28 cellular contexts compared by ENCODE assay signal in the genomic region with DNA sequence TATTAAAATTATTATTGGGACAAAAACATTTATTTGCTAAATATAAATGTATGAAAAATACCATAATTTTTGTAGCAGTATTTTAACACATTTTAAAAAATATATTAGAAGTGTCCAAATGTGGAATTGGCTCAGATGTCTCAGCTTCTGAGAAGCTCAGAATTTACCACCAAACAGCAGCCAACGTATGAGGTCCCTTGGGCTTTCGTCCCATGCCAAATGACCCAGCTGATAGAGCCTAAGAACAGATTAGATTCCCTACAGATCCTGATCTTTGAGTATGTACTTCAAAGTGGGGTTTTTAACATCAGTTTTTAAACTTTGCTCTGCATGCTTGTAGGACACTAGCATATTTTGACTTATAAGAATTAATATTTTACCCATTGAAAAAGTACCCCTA.
A peak's percentile ranks its signal among the peaks of the same experiment; 100 is the strongest.
DNase-seq lines count a peak whose midpoint lies in the region; ATAC-seq, FAIRE-seq and TF ChIP-seq lines count a peak whose summit lies in the region.
"Had no signal": no experiment of that assay in that cellular context is flagged by ENCODE, and none has a peak within 500 bp of the region (broad histone marks: within the 10 kb centered on the region; RNA-seq: fewer than 3 reads in every experiment).

No MANE protein-coding gene starts in this region.

- no peak for TF ChIP-seq RAD21 in GM12878 (IDR thresholded peaks at IDR 0.05; ENCODE audit: insufficient read depth, low read depth, low read length)
- no peak for TF ChIP-seq RAD21 in HepG2 (CRISPR knock-in tag; IDR thresholded peaks at IDR 0.05)

- no peak overlapping the region for H2AFZ ChIP-seq in DND-41 (ENCODE audit: low read depth, low read length)
- no peak overlapping the region for H2AFZ ChIP-seq in GM12878 (ENCODE audit: control insufficient read depth, low read depth, low read length)
- H2AFZ ChIP-seq in HepG2 (ENCODE audit: low read length): no peak overlapping the region
- H2AFZ ChIP-seq: PC-9 had no signal

- no peak for TF ChIP-seq EP300 in GM12878 (IDR thresholded peaks at IDR 0.05; ENCODE audit: borderline replicate concordance in 1 of 2, control insufficient read depth in 1 of 2, low read depth in 2 of 2, low read length in 2 of 2)
- TF ChIP-seq EP300 in HepG2 (IDR thresholded peaks at IDR 0.05; ENCODE audit: low read depth in 2 of 2, low read length in 2 of 2): no peak
- TF ChIP-seq EP300 in HepG2 (CRISPR knock-in tag; IDR thresholded peaks at IDR 0.05; ENCODE audit: borderline replicate concordance): no peak

- CTCF ChIA-PET in GM12878 (lab: Yijun Ruan, JAX) (interaction anchor here (1.3 kb wide), 1 partner anchor 9 kb away, joined by 3 read pairs; no protein-coding TSS in a partner anchor), HepG2 (lab: Yijun Ruan, JAX; ENCODE audit: low intra/inter-chr PET ratio, low total read pairs) (no interaction called here)

- no peaks in the 10 kb centered on the region for H3K9me3 Mint-ChIP-seq in nephron
- H3K9me3 Mint-ChIP-seq: CD14-positive monocyte had no signal

- 35% methylated on average over 2 of the region's 2 CpGs for WGBS in GM12878 (ENCODE audit: insufficient coverage, insufficient replicate concordance, low lambda C conversion rate, missing lambda C conversion rate)
- WGBS in HepG2 (ENCODE audit: low lambda C conversion rate): 95% methylated on average over 2 of the region's 2 CpGs

- RAD21 ChIA-PET in GM12878 (lab: Charles Lee; ENCODE audit: unreplicated experiment): no interaction called here

- no peak overlapping the region for H3K4me3 ChIP-seq in DND-41 (ENCODE audit: low read depth in 1 of 2, low read length in 2 of 2)
- no peak overlapping the region for H3K4me3 ChIP-seq in GM12878
- no peak overlapping the region for H3K4me3 ChIP-seq in HepG2 (replicated peaks in 1 of 3; ENCODE audit: insufficient read depth in 1 of 3, low read depth in 2 of 3, low read length in 3 of 3)
- H3K4me3 ChIP-seq: PC-9 had no signal

- H3K4me2 ChIP-seq in DND-41 (ENCODE audit: insufficient read depth, low read length) (no peak overlapping the region), GM12878 (ENCODE audit: control insufficient read depth, insufficient read depth) (no peak overlapping the region), HepG2 (ENCODE audit: low read depth, low read length) (no peak overlapping the region)
- H3K4me2 ChIP-seq: PC-9 had no signal

- peak; percentile 47 for ATAC-seq in Right ventricle myocardium superior (ENCODE audit: poor library complexity)
- no peak for ATAC-seq in left cardiac atrium
- ATAC-seq in DND-41 (ENCODE audit: insufficient read depth, low read depth): no peak
- no peak for ATAC-seq in GM12878
- no peak for ATAC-seq in HepG2

- no peak for TF ChIP-seq CTCF in DND-41 (IDR thresholded peaks at IDR 0.05; ENCODE audit: borderline replicate concordance, extremely low read depth, low read length, poor library complexity, severe bottlenecking)
- no peak for TF ChIP-seq CTCF in GM12878 (IDR thresholded peaks at IDR 0.05 in 2 of 3, conservative IDR thresholded peaks at IDR 0.05 in 1 of 3; ENCODE audit: control insufficient read depth in 2 of 3, extremely low read depth in 1 of 3, insufficient read depth in 1 of 3, low read depth in 3 of 3, low read length in 3 of 3)
- no peak for TF ChIP-seq CTCF in nephron (IDR thresholded peaks at IDR 0.05; ENCODE audit: unreplicated experiment in 3 of 3)
- TF ChIP-seq CTCF in HepG2 (CRISPR knock-in tag; IDR thresholded peaks at IDR 0.05): no peak

- H3K27ac ChIP-seq in DND-41 (ENCODE audit: low read length) (peak overlapping the region; percentile 91), GM12878 (ENCODE audit: control insufficient read depth, insufficient read depth) (no peak overlapping the region), HepG2 (ENCODE audit: extremely low read length, insufficient read depth, low read length) (no peak overlapping the region)
- H3K27ac ChIP-seq: PC-9 had no signal

- H3K79me2 ChIP-seq in DND-41 (ENCODE audit: insufficient read depth, low read length) (peaks cover 32% of the 10 kb centered on the region), GM12878 (ENCODE audit: control insufficient read depth, insufficient read depth, low read length) (no peaks in the 10 kb centered on the region), HepG2 (ENCODE audit: insufficient read depth, low read length) (no peaks in the 10 kb centered on the region)

- H3K27me3 ChIP-seq in DND-41 (ENCODE audit: insufficient read depth, low read length, poor library complexity) (no peaks in the 10 kb centered on the region), GM12878 (replicated peaks in 1 of 2; ENCODE audit: control insufficient read depth in 2 of 2, insufficient read depth in 2 of 2, low read length in 1 of 2) (no peaks in the 10 kb centered on the region), HepG2 (ENCODE audit: control insufficient read depth in 1 of 2, insufficient read depth in 2 of 2, low read length in 2 of 2) (no peaks in the 10 kb centered on the region)
- H3K27me3 ChIP-seq: BE2C had no signal

- no peak for TF ChIP-seq POLR2A in GM12878 (IDR thresholded peaks at IDR 0.05; ENCODE audit: low read depth, low read length)
- TF ChIP-seq POLR2A in HepG2 (IDR thresholded peaks at IDR 0.05; ENCODE audit: insufficient read depth in 1 of 2, low read depth in 2 of 2, low read length in 2 of 2): no peak

- intact Hi-C loops in Right ventricle myocardium superior (cut with DNase I): no loop called here
- intact Hi-C loops in left cardiac atrium (cut with DNase I): loop anchor here (10.0 kb wide), 3 partner anchors 49 to 1079 kb away; no protein-coding TSS in a partner anchor
- intact Hi-C loops in GM12878 (cut with micrococcal nuclease; ENCODE audit: unreplicated experiment): no loop called here
- intact Hi-C loops in HepG2 (cut with micrococcal nuclease; ENCODE audit: unreplicated experiment): loop anchor here (10.0 kb wide), 3 partner anchors 139 to 719 kb away; a partner anchor contains a TSS

- BruUV-seq in GM12878 (replicated peaks; lab: Mats Ljungman, UMichigan) (no TSS peak), HepG2 (replicated peaks; lab: Mats Ljungman, UMichigan) (no TSS peak)

- DNase-seq in Right ventricle myocardium superior: peak; percentile 66
- no peak for DNase-seq in left cardiac atrium
- no peak for DNase-seq in DND-41
- no peak for DNase-seq in GM12878 (ENCODE audit: low read depth, low spot score)
- DNase-seq in HepG2 (ENCODE audit: low spot score): no peak
- DNase-seq in HK-2 (ENCODE audit: unreplicated experiment): no peak
- no peak for DNase-seq in activated CD8-positive, alpha-beta memory T cell treated with anti-CD3 and anti-CD28 coated beads, Interleukin-2, amount 50 U/mL, for 4 hours
- DNase-seq: 8988T; ACHN; BE2C; DMS153; IMR-90; KG1; MM.1S; NCI-H1048; NCI-H1417; NCI-H1694; NCI-H2029 treated with DMSO at 0.1 percent for 48 hours; NCI-H446 treated with DMSO at 0.1 percent for 48 hours; NCI-H526; NCI-H82; NK-92 treated with Interleukin-12 subunit alpha and Interleukin-12 subunit beta, amount 100 ng/mL, for 24 hours; SHP77 had no signal

- H3K9me3 ChIP-seq in DND-41 (ENCODE audit: insufficient read depth, low read length, severe bottlenecking) (no peaks in the 10 kb centered on the region), GM12878 (replicated peaks; ENCODE audit: control insufficient read depth, insufficient read depth, low read length) (no peaks in the 10 kb centered on the region), HepG2 (ENCODE audit: low read length) (no peaks in the 10 kb centered on the region)
- H3K9me3 ChIP-seq: BE2C had no signal

- H3K36me3 ChIP-seq in DND-41 (ENCODE audit: insufficient read depth, low read length) (peaks cover 28% of the 10 kb centered on the region), GM12878 (ENCODE audit: control insufficient read depth in 2 of 2, insufficient read depth in 2 of 2, low read length in 1 of 2) (no peaks in the 10 kb centered on the region), HepG2 (replicated peaks in 1 of 2; ENCODE audit: control insufficient read depth in 1 of 2, insufficient read depth in 2 of 2, low read length in 2 of 2) (no peaks in the 10 kb centered on the region)
- H3K36me3 ChIP-seq: BE2C had no signal

- H4K20me1 ChIP-seq in DND-41 (ENCODE audit: insufficient read depth, low read length) (no peaks in the 10 kb centered on the region), GM12878 (ENCODE audit: control insufficient read depth, insufficient read depth) (no peaks in the 10 kb centered on the region), HepG2 (ENCODE audit: insufficient read depth, low read length) (no peaks in the 10 kb centered on the region)

- H3K4me1 Mint-ChIP-seq in nephron: peaks cover 52% of the 10 kb centered on the region

- H3K27me3 Mint-ChIP-seq in nephron (ENCODE audit: low read depth): no peaks in the 10 kb centered on the region

- H3K4me1 ChIP-seq in DND-41 (ENCODE audit: insufficient read depth, low read length) (peaks cover 98% of the 10 kb centered on the region), GM12878 (ENCODE audit: control insufficient read depth, insufficient read depth, low read length) (peaks cover 4% of the 10 kb centered on the region), HepG2 (ENCODE audit: insufficient read depth, low read length) (peaks cover 51% of the 10 kb centered on the region)

- POLR2A ChIA-PET in GM12878 (lab: Charles Lee): interaction anchor here (0.6 kb wide), 1 partner anchor 811 kb away, joined by 3 read pairs; no protein-coding TSS in a partner anchor
- POLR2A ChIA-PET in HepG2 (lab: Yijun Ruan, JAX): no interaction called here

- in situ Hi-C loops in GM12878 (cut with MboI): loop anchor here (10.0 kb wide), 1 partner anchor 1119 kb away; a partner anchor contains a TSS
- in situ Hi-C loops in HepG2 (cut with HindIII; ENCODE audit: extremely low pct_ligation_motif_present, low pct_unique_long_range_greater_than_20kb): loop anchor here (25.0 kb wide), 2 partner anchors 282 to 732 kb away; a partner anchor contains a TSS

- H3K36me3 Mint-ChIP-seq in nephron (ENCODE audit: low read depth): no peaks in the 10 kb centered on the region
- H3K36me3 Mint-ChIP-seq: CD14-positive monocyte had no signal

- peak overlapping the region in 2 of 3 experiments; percentile 48 to 94 for H3K27ac Mint-ChIP-seq in nephron
- H3K27ac Mint-ChIP-seq: CD14-positive monocyte had no signal

- SMC1A ChIA-PET in GM12878 (lab: Charles Lee; ENCODE audit: uncharacterized antibody, unreplicated experiment): interaction anchor here (0.7 to 2.7 kb wide), 5 partner anchors 10 to 1209 kb away, joined by 3 to 8 read pairs (median 3); no protein-coding TSS in a partner anchor

- H3K9ac ChIP-seq in DND-41 (ENCODE audit: low read depth, low read length) (no peak overlapping the region), GM12878 (ENCODE audit: control insufficient read depth, insufficient read depth, low read length) (no peak overlapping the region), HepG2 (ENCODE audit: insufficient read depth, low read depth, low read length) (no peak overlapping the region)

- peak; percentile 27 for FAIRE-seq in GM12878 (lab: Jason Lieb, UNC)
- no peak for FAIRE-seq in HepG2 (lab: Jason Lieb, UNC)
- FAIRE-seq: GM18507, H54 had no signal

- H3K4me3 Mint-ChIP-seq in nephron: no peak overlapping the region
- H3K4me3 Mint-ChIP-seq: CD14-positive monocyte had no signal

TF ChIP-seq in GM12878, 131 proteins besides CTCF, POLR2A, EP300 and RAD21 (continues in another document):
- TF ChIP-seq ZNF24 (IDR thresholded peaks at IDR 0.05): no peak

TF ChIP-seq in HepG2, 621 proteins besides CTCF, POLR2A, EP300 and RAD21 (continues in another document):
- TF ChIP-seq SOX5 (CRISPR knock-in tag; IDR thresholded peaks at IDR 0.05; ENCODE audit: borderline replicate concordance): no peak
- no peak for TF ChIP-seq YY1 (IDR thresholded peaks at IDR 0.05; ENCODE audit: insufficient read depth, insufficient replicate concordance, low read depth, low read length)

Comparison
In these comparisons a context has a peak if more than half of its experiments do, and no peak if none do; other contexts are left out.
1. intact Hi-C loops: an anchor here in left cardiac atrium (10.0 kb wide) and HepG2 (10.0 kb wide); none called in Right ventricle myocardium superior and GM12878.